ENCODE assay signal across 8 cellular contexts in the genomic region with DNA sequence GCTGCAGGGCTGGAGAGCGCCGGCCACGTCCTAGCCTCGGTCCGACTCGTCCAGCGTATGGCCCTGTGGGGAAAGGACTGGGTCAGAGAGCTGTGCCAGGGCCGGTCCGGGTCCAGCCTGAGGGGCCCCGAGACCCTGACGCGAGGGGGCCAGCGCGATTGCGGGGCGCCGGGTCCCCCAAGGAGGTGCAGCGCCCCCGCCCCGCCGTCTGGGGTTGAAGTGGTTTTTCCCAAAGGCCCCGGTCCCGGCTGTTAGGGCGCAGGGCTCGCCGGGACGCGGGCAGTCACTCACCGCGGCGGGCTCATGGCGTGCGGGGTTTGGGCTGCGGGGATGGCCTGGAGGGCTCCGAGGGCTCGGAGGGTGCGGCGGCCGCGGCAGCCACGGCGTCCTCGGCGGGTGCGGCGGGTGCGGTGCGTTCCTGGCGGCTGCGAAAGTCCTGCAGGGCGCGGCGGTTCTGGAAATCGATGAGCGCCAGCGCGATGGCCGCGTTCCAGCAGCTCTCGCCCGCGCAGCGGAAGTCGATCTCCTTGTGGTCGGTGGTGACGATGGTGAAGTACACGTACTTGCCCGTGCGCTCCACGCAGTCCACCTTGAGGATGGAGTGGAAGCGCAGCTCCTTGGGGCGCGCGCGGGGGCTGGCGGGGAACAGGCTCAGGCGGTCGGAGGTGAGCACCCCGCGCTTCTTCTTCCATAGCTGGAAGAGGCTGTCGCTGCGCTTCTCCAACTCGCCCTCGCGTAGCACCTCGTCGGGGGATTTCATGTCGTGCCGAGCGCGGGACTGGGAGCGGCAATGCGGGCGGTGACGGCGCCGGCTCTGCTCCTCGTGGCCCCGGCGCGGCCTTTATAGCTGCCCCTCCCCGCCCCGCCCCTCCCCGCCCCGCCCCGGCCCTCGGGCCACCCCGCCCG. TPM values are rescaled to one million over a fixed set of nuclear protein-coding genes. Genes with fewer than 3 reads are reported as not detected.
A peak's percentile ranks its signal among the peaks of the same experiment; 100 is the strongest.
DNase-seq lines count a peak whose midpoint lies in the region; ATAC-seq and TF ChIP-seq lines count a peak whose summit lies in the region.

A gene with protein sequence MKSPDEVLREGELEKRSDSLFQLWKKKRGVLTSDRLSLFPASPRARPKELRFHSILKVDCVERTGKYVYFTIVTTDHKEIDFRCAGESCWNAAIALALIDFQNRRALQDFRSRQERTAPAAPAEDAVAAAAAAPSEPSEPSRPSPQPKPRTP (minus strand): TSS at position 816 of the 906 bp plus-strand sequence. CDS start 56 bp downstream, at position 760.

- TF ChIP-seq RAD21 in neural cell (conservative IDR thresholded peaks at IDR 0.05), result no peak

- no peak within 1 kb of the TSS for H3K4me2 ChIP-seq in neural cell (ENCODE audit: low read length)

- H3K27me3 ChIP-seq in neural cell (ENCODE audit: insufficient read depth, low read depth, low read length) (peaks cover 54% of the 10 kb centered on the region), upper lobe of right lung (peaks cover 14% of the 10 kb centered on the region)

- DNase-seq in NCI-H774 (lab: John Stamatoyannopoulos, UW), result peak; percentile 14
- DNase-seq in activated T-cell treated with anti-CD3 and anti-CD28 coated beads, Interleukin-2, amount 50 U/mL, for 24 hours, result peak; percentile 73
- peak; percentile 62 for DNase-seq in fibroblast of peridontal ligament (ENCODE audit: extremely low read depth)
- DNase-seq in upper lobe of right lung, result peak; percentile 86
- DNase-seq in Ammon's horn (ENCODE audit: low spot score), result no peak

- no peaks in the 10 kb centered on the region for H4K20me1 ChIP-seq in neural cell (ENCODE audit: insufficient read depth)

- intact Hi-C loops in upper lobe of right lung (cut with DNase I), result no loop called here

- H3K4me3 ChIP-seq in neural cell (ENCODE audit: low read length) (peak within 1 kb of the TSS; percentile 69), upper lobe of right lung (peak within 1 kb of the TSS; percentile 64)

- peaks cover 18% of the 10 kb centered on the region for H3K4me1 ChIP-seq in upper lobe of right lung

- H3K4me1 Mint-ChIP-seq in activated T-cell treated with anti-CD3 and anti-CD28 coated beads, Interleukin-2, amount 50 U/mL, for 24 hours (ENCODE audit: low read depth), result peaks cover 33% of the 10 kb centered on the region

- TF ChIP-seq EP300 in neural cell (conservative IDR thresholded peaks at IDR 0.05; ENCODE audit: poor library complexity, severe bottlenecking), result no peak

- no peaks in the 10 kb centered on the region for H3K36me3 ChIP-seq in neural cell (ENCODE audit: insufficient read depth, low read length)
- H3K36me3 ChIP-seq in upper lobe of right lung, result no peaks in the 10 kb centered on the region

- H3K36me3 Mint-ChIP-seq in activated T-cell treated with anti-CD3 and anti-CD28 coated beads, Interleukin-2, amount 50 U/mL, for 24 hours (ENCODE audit: low read depth), result no peaks in the 10 kb centered on the region

- peak within 1 kb of the TSS; percentile 83 for H3K27ac Mint-ChIP-seq in activated T-cell treated with anti-CD3 and anti-CD28 coated beads, Interleukin-2, amount 50 U/mL, for 24 hours

- H3K9me2 ChIP-seq in neural cell (ENCODE audit: insufficient read depth, low read length), result no peaks in the 10 kb centered on the region

- ATAC-seq in upper lobe of right lung (peak; percentile 48), GM21367 (IDR thresholded peaks at IDR 0.05; ENCODE audit: unreplicated experiment) (no peak)

- H2AFZ ChIP-seq in neural cell (ENCODE audit: low read depth, low read length), result peak within 1 kb of the TSS; percentile 40

- H3K4me3 Mint-ChIP-seq in activated T-cell treated with anti-CD3 and anti-CD28 coated beads, Interleukin-2, amount 50 U/mL, for 24 hours, result peak within 1 kb of the TSS; percentile 79

- no peaks in the 10 kb centered on the region for H3F3A ChIP-seq in neural cell (ENCODE audit: insufficient read depth, low read length, poor library complexity, severe bottlenecking)

- peak; percentile 26 for TF ChIP-seq POLR2A in GM15510 (IDR thresholded peaks at IDR 0.05; ENCODE audit: borderline replicate concordance, extremely low read depth, insufficient read length)

- H3K27ac ChIP-seq in neural cell (ENCODE audit: low read length) (no peak within 1 kb of the TSS), upper lobe of right lung (peak within 1 kb of the TSS; percentile 62)

- H3K27me3 Mint-ChIP-seq in activated T-cell treated with anti-CD3 and anti-CD28 coated beads, Interleukin-2, amount 50 U/mL, for 24 hours, result peaks cover 30% of the 10 kb centered on the region

- H3K79me2 ChIP-seq in neural cell (replicated peaks; ENCODE audit: insufficient read depth, low read length), result no peaks in the 10 kb centered on the region

- no peaks in the 10 kb centered on the region for H3K9me3 Mint-ChIP-seq in activated T-cell treated with anti-CD3 and anti-CD28 coated beads, Interleukin-2, amount 50 U/mL, for 24 hours

- H3K9me3 ChIP-seq in neural cell (ENCODE audit: low read length) (no peaks in the 10 kb centered on the region), upper lobe of right lung (no peaks in the 10 kb centered on the region)

- peak within 1 kb of the TSS; percentile 44 for H3K9ac ChIP-seq in neural cell (ENCODE audit: low read length)

- peak; percentile 42 for TF ChIP-seq CTCF in neural cell (IDR thresholded peaks at IDR 0.05; ENCODE audit: poor library complexity, severe bottlenecking)
- no peak for TF ChIP-seq CTCF in upper lobe of right lung (IDR thresholded peaks at IDR 0.05)

TF ChIP-seq in neural cell, 6 proteins besides CTCF, POLR2A, EP300 and RAD21:
- TF ChIP-seq TAF1 (IDR thresholded peaks at IDR 0.05; ENCODE audit: low read depth), result no peak
- no peak for TF ChIP-seq SMC3 (conservative IDR thresholded peaks at IDR 0.05; ENCODE audit: poor library complexity)
- TF ChIP-seq, protein P1, sequence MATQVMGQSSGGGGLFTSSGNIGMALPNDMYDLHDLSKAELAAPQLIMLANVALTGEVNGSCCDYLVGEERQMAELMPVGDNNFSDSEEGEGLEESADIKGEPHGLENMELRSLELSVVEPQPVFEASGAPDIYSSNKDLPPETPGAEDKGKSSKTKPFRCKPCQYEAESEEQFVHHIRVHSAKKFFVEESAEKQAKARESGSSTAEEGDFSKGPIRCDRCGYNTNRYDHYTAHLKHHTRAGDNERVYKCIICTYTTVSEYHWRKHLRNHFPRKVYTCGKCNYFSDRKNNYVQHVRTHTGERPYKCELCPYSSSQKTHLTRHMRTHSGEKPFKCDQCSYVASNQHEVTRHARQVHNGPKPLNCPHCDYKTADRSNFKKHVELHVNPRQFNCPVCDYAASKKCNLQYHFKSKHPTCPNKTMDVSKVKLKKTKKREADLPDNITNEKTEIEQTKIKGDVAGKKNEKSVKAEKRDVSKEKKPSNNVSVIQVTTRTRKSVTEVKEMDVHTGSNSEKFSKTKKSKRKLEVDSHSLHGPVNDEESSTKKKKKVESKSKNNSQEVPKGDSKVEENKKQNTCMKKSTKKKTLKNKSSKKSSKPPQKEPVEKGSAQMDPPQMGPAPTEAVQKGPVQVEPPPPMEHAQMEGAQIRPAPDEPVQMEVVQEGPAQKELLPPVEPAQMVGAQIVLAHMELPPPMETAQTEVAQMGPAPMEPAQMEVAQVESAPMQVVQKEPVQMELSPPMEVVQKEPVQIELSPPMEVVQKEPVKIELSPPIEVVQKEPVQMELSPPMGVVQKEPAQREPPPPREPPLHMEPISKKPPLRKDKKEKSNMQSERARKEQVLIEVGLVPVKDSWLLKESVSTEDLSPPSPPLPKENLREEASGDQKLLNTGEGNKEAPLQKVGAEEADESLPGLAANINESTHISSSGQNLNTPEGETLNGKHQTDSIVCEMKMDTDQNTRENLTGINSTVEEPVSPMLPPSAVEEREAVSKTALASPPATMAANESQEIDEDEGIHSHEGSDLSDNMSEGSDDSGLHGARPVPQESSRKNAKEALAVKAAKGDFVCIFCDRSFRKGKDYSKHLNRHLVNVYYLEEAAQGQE (IDR thresholded peaks at IDR 0.05; ENCODE audit: borderline replicate concordance), result no peak
- peak; percentile 34 for TF ChIP-seq MXI1 (conservative IDR thresholded peaks at IDR 0.05; ENCODE audit: poor library complexity, severe bottlenecking)
- no peak for TF ChIP-seq EZH2 (IDR thresholded peaks at IDR 0.05; ENCODE audit: borderline replicate concordance, insufficient read depth, low read length, poor library complexity, severe bottlenecking)
- no peak for TF ChIP-seq POLR2AphosphoS5 (IDR thresholded peaks at IDR 0.05)

RNA-seq across cellular contexts. Expression of the gene that starts here (rescaled TPM):
- polyA plus RNA-seq in neural cell, result not detected in 2 replicates
- not detected in 2 replicates for polyA minus RNA-seq in neural cell
- total RNA-seq in upper lobe of right lung, result 15.5 TPM
